8 cellular contexts compared by ENCODE assay signal in the genomic region with DNA sequence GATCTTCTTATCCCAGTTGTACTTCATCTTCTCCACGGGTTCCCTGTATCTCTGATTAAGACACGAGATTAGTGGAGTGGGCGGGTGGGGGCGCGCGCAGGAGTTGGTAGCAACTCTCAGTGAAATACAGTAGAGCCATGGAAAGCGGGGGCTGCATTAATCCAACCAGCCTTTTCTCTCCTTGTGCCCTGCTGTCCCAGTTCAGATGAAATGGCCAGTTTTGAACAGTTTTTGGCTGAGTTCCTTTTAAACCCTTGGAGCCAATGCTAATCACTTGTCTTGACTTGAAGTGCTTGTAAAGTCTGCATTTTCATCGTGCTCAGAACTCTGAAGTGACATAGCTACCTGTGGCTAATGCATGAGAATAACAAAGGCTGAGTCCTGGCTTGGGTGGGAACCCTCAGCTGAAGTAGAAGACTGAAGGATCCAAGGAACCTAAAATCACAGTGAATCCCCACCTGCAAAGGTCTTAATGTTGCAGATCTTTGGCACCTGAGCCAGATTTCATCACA. TPM values are rescaled to one million over a fixed set of nuclear protein-coding genes. Genes with fewer than 3 reads are reported as not detected.
DNase-seq lines count a peak whose midpoint lies in the region; ATAC-seq and TF ChIP-seq lines count a peak whose summit lies in the region.

No MANE protein-coding gene starts in this region.

- no peaks in the 10 kb centered on the region for H3K9me2 ChIP-seq in HCT116 (ENCODE audit: insufficient read depth)

- peak overlapping the region; percentile 90 for H3K9ac ChIP-seq in HCT116 (ENCODE audit: low read length)

- CTCF ChIA-PET in HCT116 (lab: Charles Lee) = no interaction called here

- intact Hi-C loops in HCT116 (cut with micrococcal nuclease) (no loop called here), right cardiac atrium (cut with DNase I) (loop anchor here in 1 of 4 donors (10.0 kb wide), 1 partner anchor 69 kb away; no protein-coding TSS in a partner anchor)
- intact Hi-C loops in activated T-helper 1 cell treated with anti-CD3 and anti-CD28 coated beads, Interleukin-12 subunit alpha, Interleukin-12 subunit beta, Interleukin-2, Interleukin-4 antibody, amounts not matched to agents 30 ng/mL and 10 ng/mL and 1 ng/mL, durations not matched to agents 14 hours and 24 hours and 36 hours (cut with micrococcal nuclease) = loop anchor here (1.0 to 10.0 kb wide), 8 partner anchors 12 to 641 kb away; partner anchors contain the start of genes ANGPTL5, CEP126 and DCUN1D5

- peaks cover 86% of the 10 kb centered on the region for H3K4me1 Mint-ChIP-seq in activated T-helper 1 cell treated with anti-CD3 and anti-CD28 coated beads, Interleukin-12 subunit alpha, Interleukin-12 subunit beta, Interleukin-2, Interleukin-4 antibody, amounts not matched to agents 30 ng/mL and 10 ng/mL and 1 ng/mL, durations not matched to agents 14 hours and 24 hours and 36 hours (ENCODE audit: low read depth)

- RAD21 ChIA-PET in HCT116 (lab: Charles Lee; ENCODE audit: low non-redundant PET in 1 of 2, low total read pairs in 2 of 2, uncharacterized antibody in 2 of 2, unreplicated experiment in 2 of 2) = no interaction called here

- H3K27me3 ChIP-seq in HCT116 (ENCODE audit: insufficient read depth, low read length) (no peaks in the 10 kb centered on the region), right cardiac atrium (ENCODE audit: control insufficient read depth, insufficient read depth) (no peaks in the 10 kb centered on the region)

- H3K27ac ChIP-seq in HCT116 (ENCODE audit: low read depth, low read length) (peak overlapping the region; percentile 82), right cardiac atrium (ENCODE audit: low read length) (peak overlapping the region; percentile 81), skin epidermis (peak overlapping the region; percentile 72 to 96 (median 93))

- peaks cover 13% of the 10 kb centered on the region; the same call in 1 of the 2 replicates for H4K20me1 ChIP-seq in HCT116 (ENCODE audit: insufficient read depth)

- ATAC-seq in HCT116 = peak; percentile 26
- no peak for ATAC-seq in right cardiac atrium
- no peak for ATAC-seq in HG02623 (IDR thresholded peaks at IDR 0.05; ENCODE audit: unreplicated experiment)

- 5% methylated on average over 8 of the region's 8 CpGs for WGBS in right cardiac atrium

- H3K27me3 Mint-ChIP-seq in activated T-helper 1 cell treated with anti-CD3 and anti-CD28 coated beads, Interleukin-12 subunit alpha, Interleukin-12 subunit beta, Interleukin-2, Interleukin-4 antibody, amounts not matched to agents 30 ng/mL and 10 ng/mL and 1 ng/mL, durations not matched to agents 14 hours and 24 hours and 36 hours (ENCODE audit: insufficient read depth) = peaks cover 3% of the 10 kb centered on the region

- peaks cover 42% of the 10 kb centered on the region for H3K79me2 ChIP-seq in HCT116 (ENCODE audit: insufficient read depth, low read length)

- no peak for TF ChIP-seq RAD21 in HCT116 (IDR thresholded peaks at IDR 0.05; ENCODE audit: low read depth)

- BruUV-seq in HCT116 (replicated peaks; lab: Mats Ljungman, UMichigan) = no TSS peak

- H3K4me1 ChIP-seq in HCT116 (ENCODE audit: control insufficient read depth in 1 of 2, insufficient read depth in 2 of 2, low read length in 2 of 2) = peaks cover 9 to 66% of the 10 kb centered on the region in 2 experiments; a peak in 3 of 4 replicates
- H3K4me1 ChIP-seq in right cardiac atrium (ENCODE audit: control insufficient read depth, insufficient read depth, low read length) = no peaks in the 10 kb centered on the region

- peak overlapping the region; percentile 87 for H3K4me2 ChIP-seq in HCT116 (ENCODE audit: low read length)

- H3K4me3 Mint-ChIP-seq in activated T-helper 1 cell treated with anti-CD3 and anti-CD28 coated beads, Interleukin-12 subunit alpha, Interleukin-12 subunit beta, Interleukin-2, Interleukin-4 antibody, amounts not matched to agents 30 ng/mL and 10 ng/mL and 1 ng/mL, durations not matched to agents 14 hours and 24 hours and 36 hours = peak overlapping the region; percentile 94

- peak overlapping the region; percentile 18 for H2AFZ ChIP-seq in HCT116 (ENCODE audit: low read depth, low read length, poor library complexity, severe bottlenecking)

- H3K27ac Mint-ChIP-seq in activated T-helper 1 cell treated with anti-CD3 and anti-CD28 coated beads, Interleukin-12 subunit alpha, Interleukin-12 subunit beta, Interleukin-2, Interleukin-4 antibody, amounts not matched to agents 30 ng/mL and 10 ng/mL and 1 ng/mL, durations not matched to agents 14 hours and 24 hours and 36 hours = peak overlapping the region; percentile 99

- DNase-seq in AG20443 (ENCODE audit: low spot score) (peak; percentile 25), HCT116 (ENCODE audit: low read depth, low spot score) (no peak), right cardiac atrium (peak in 1 of 3 donors; percentile 67), HuH-7.5 (ENCODE audit: low spot score) (no peak), GDM1 (lab: John Stamatoyannopoulos, UW) (no peak)
- no peak for DNase-seq in activated T-helper 1 cell treated with anti-CD3 and anti-CD28 coated beads, Interleukin-12 subunit alpha, Interleukin-12 subunit beta, Interleukin-2, Interleukin-4 antibody, amounts not matched to agents 30 ng/mL and 10 ng/mL and 1 ng/mL, durations not matched to agents 14 hours and 24 hours and 36 hours (ENCODE audit: low spot score)

- TF ChIP-seq CTCF in HCT116 (IDR thresholded peaks at IDR 0.05 in 2 of 3, conservative IDR thresholded peaks at IDR 0.05 in 1 of 3; ENCODE audit: borderline replicate concordance in 1 of 3, insufficient read depth in 1 of 3, low read depth in 2 of 3, low read length in 2 of 3) = no peak

- peaks cover 8% of the 10 kb centered on the region for H3K36me3 Mint-ChIP-seq in activated T-helper 1 cell treated with anti-CD3 and anti-CD28 coated beads, Interleukin-12 subunit alpha, Interleukin-12 subunit beta, Interleukin-2, Interleukin-4 antibody, amounts not matched to agents 30 ng/mL and 10 ng/mL and 1 ng/mL, durations not matched to agents 14 hours and 24 hours and 36 hours (ENCODE audit: low read depth)

- no peak for TF ChIP-seq POLR2A in HCT116 (IDR thresholded peaks at IDR 0.05; ENCODE audit: borderline replicate concordance, extremely low read depth, insufficient read depth, insufficient read length)

- H3K9me3 Mint-ChIP-seq in activated T-helper 1 cell treated with anti-CD3 and anti-CD28 coated beads, Interleukin-12 subunit alpha, Interleukin-12 subunit beta, Interleukin-2, Interleukin-4 antibody, amounts not matched to agents 30 ng/mL and 10 ng/mL and 1 ng/mL, durations not matched to agents 14 hours and 24 hours and 36 hours = no peaks in the 10 kb centered on the region

- H3K9me3 ChIP-seq in HCT116 (ENCODE audit: control insufficient read depth in 1 of 2, insufficient read depth in 1 of 2, low read depth in 1 of 2, low read length in 2 of 2) (no peaks in the 10 kb centered on the region), right cardiac atrium (ENCODE audit: control insufficient read depth, low read length) (no peaks in the 10 kb centered on the region)

- POLR2A ChIA-PET in HCT116 (lab: Charles Lee) = no interaction called here

- H3K36me3 ChIP-seq in HCT116 (ENCODE audit: control insufficient read depth in 1 of 2, insufficient read depth in 2 of 2, low read length in 2 of 2) = peaks cover 0 to 2% of the 10 kb centered on the region in 2 experiments; a peak in 1 of 4 replicates

- H3K4me3 ChIP-seq in HCT116 (replicated peaks in 1 of 2; ENCODE audit: low read depth in 1 of 2, low read length in 2 of 2) (peak overlapping the region; percentile 82 to 95), right cardiac atrium (ENCODE audit: low read length) (peak overlapping the region; percentile 63), skin epidermis (peak overlapping the region; percentile 67 to 98 (median 92))

TF ChIP-seq in HCT116, 20 proteins besides CTCF, POLR2A, EP300 and RAD21:
- TF ChIP-seq ZFX (IDR thresholded peaks at IDR 0.05) (no peak), TCF7L2 (IDR thresholded peaks at IDR 0.05; ENCODE audit: borderline replicate concordance, extremely low read depth, insufficient read depth, insufficient read length) (no peak), CBX3 (IDR thresholded peaks at IDR 0.05; ENCODE audit: low read depth) (0 out of 2 replicates have a peak, but pooled peaks have one; percentile 20), YY1 (IDR thresholded peaks at IDR 0.05; ENCODE audit: extremely low read depth, insufficient replicate concordance, low read depth, low read length) (no peak), SP1 (IDR thresholded peaks at IDR 0.05; ENCODE audit: low read depth) (0 out of 2 replicates have a peak, but pooled peaks have one; percentile 6), EZH2 (IDR thresholded peaks at IDR 0.05) (no peak)

RNA-seq across cellular contexts. Expression of gene TMEM123, which starts 0.8 kb away (rescaled TPM):
- total RNA-seq in HCT116 (2021; ENCODE audit: unreplicated experiment) (217 TPM), right cardiac atrium (100 to 1,000 TPM; 101 to 106 (median 101) TPM)
- polyA plus RNA-seq in HCT116 (2012) = 189 and 220 TPM in 2 replicates
- 206 and 231 TPM in 2 replicates for total RNA-seq in activated T-helper 1 cell treated with anti-CD3 and anti-CD28 coated beads, Interleukin-12 subunit alpha, Interleukin-12 subunit beta, Interleukin-2, Interleukin-4 antibody, amounts not matched to agents 30 ng/mL and 10 ng/mL and 1 ng/mL, durations not matched to agents 14 hours and 24 hours and 36 hours
- polyA plus RNA-seq in right cardiac atrium = 52.4 TPM
